In genomic region chr13:20721454-20722357, GRCh38 we compare ENCODE assay signal across 1 cellular context.
A peak's percentile ranks its signal among the peaks of the same experiment; 100 is the strongest.
TF ChIP-seq lines count a peak whose summit lies in the region.

No MANE protein-coding gene starts in this region.

TF ChIP-seq in H1, 55 proteins besides CTCF, POLR2A, EP300 and RAD21 (continued from another document):
- peak; percentile 35; the same call in 1 of the 2 replicates for TF ChIP-seq E2F6 (IDR thresholded peaks at IDR 0.05)
- no peak for TF ChIP-seq CHD1 (IDR thresholded peaks at IDR 0.05; ENCODE audit: low read depth, low read length)
- no peak for TF ChIP-seq NANOG (IDR thresholded peaks at IDR 0.05; ENCODE audit: insufficient read depth, low read depth, low read length, poor library complexity, severe bottlenecking)
- TF ChIP-seq BRCA1 (IDR thresholded peaks at IDR 0.05; ENCODE audit: low read depth, low read length), result no peak
- TF ChIP-seq NRF1 (IDR thresholded peaks at IDR 0.05; ENCODE audit: low read depth, low read length), result no peak
- no peak for TF ChIP-seq SP2 (IDR thresholded peaks at IDR 0.05; ENCODE audit: low read length)
- TF ChIP-seq CBX5 (IDR thresholded peaks at IDR 0.05; ENCODE audit: low read depth, low read length), result no peak
- TF ChIP-seq JUN (IDR thresholded peaks at IDR 0.05; ENCODE audit: low read depth, low read length), result no peak
- no peak for TF ChIP-seq SIN3A (conservative IDR thresholded peaks at IDR 0.05 in 1 of 2, IDR thresholded peaks at IDR 0.05 in 1 of 2; ENCODE audit: low read depth in 1 of 2, low read length in 2 of 2)
- no peak for TF ChIP-seq PHF8 (conservative IDR thresholded peaks at IDR 0.05; ENCODE audit: low read depth, low read length)
- no peak for TF ChIP-seq FOSL1 (IDR thresholded peaks at IDR 0.05; ENCODE audit: insufficient read depth, low read depth, low read length)
- TF ChIP-seq CREB1 (IDR thresholded peaks at IDR 0.05), result peak; percentile 75
- TF ChIP-seq HDAC6 (IDR thresholded peaks at IDR 0.05; ENCODE audit: low read depth, low read length), result no peak
- TF ChIP-seq CHD2 (IDR thresholded peaks at IDR 0.05; ENCODE audit: low read length), result no peak
- no peak for TF ChIP-seq ATF2 (IDR thresholded peaks at IDR 0.05; ENCODE audit: low read length)
- no peak for TF ChIP-seq CTBP2 (IDR thresholded peaks at IDR 0.05; ENCODE audit: borderline replicate concordance, insufficient read depth, insufficient read length, low read length)
- TF ChIP-seq SP4 (IDR thresholded peaks at IDR 0.05; ENCODE audit: low read length), result no peak
- no peak for TF ChIP-seq SIRT6 (IDR thresholded peaks at IDR 0.05; ENCODE audit: low read length)
- TF ChIP-seq RNF2 (IDR thresholded peaks at IDR 0.05; ENCODE audit: borderline replicate concordance, low read depth, low read length, missing control alignments, poor library complexity, severe bottlenecking), result peak; percentile 37
- TF ChIP-seq YY1 (IDR thresholded peaks at IDR 0.05; ENCODE audit: low read depth, low read length), result no peak
- TF ChIP-seq KDM1A (IDR thresholded peaks at IDR 0.05; ENCODE audit: borderline replicate concordance, low read length), result no peak
- TF ChIP-seq ZNF274 (IDR thresholded peaks at IDR 0.05; ENCODE audit: borderline replicate concordance, extremely low read depth, low read length), result no peak
- TF ChIP-seq TCF12 (IDR thresholded peaks at IDR 0.05; ENCODE audit: low read depth, low read length), result 0 out of 2 replicates have a peak, but pooled peaks have one; percentile 35
- 0 out of 2 replicates have a peak, but pooled peaks have one; percentile 10 for TF ChIP-seq GABPA (IDR thresholded peaks at IDR 0.05; ENCODE audit: borderline replicate concordance, insufficient read depth, low read length)
- TF ChIP-seq POLR2AphosphoS5 (IDR thresholded peaks at IDR 0.05; ENCODE audit: low read depth, low read length), result no peak
- TF ChIP-seq SAP30 (IDR thresholded peaks at IDR 0.05; ENCODE audit: insufficient read depth, insufficient replicate concordance, low read length), result no peak
- TF ChIP-seq ASH2L (IDR thresholded peaks at IDR 0.05; ENCODE audit: low read length), result peak; percentile 59
- TF ChIP-seq EGR1 (IDR thresholded peaks at IDR 0.05; ENCODE audit: borderline replicate concordance, low read depth, low read length), result no peak
- TF ChIP-seq ATF3 (IDR thresholded peaks at IDR 0.05; ENCODE audit: insufficient read depth, low read depth, low read length), result no peak
- TF ChIP-seq CEBPB (IDR thresholded peaks at IDR 0.05; ENCODE audit: low read depth, low read length), result no peak
- peak; percentile 41 for TF ChIP-seq MAX (IDR thresholded peaks at IDR 0.05)
- TF ChIP-seq TEAD4 (IDR thresholded peaks at IDR 0.05; ENCODE audit: low read depth, low read length), result no peak
- peak; percentile 41; the same call in 1 of the 2 replicates for TF ChIP-seq SUZ12 (IDR thresholded peaks at IDR 0.05; ENCODE audit: low read length)
- TF ChIP-seq RBBP5 (IDR thresholded peaks at IDR 0.05; ENCODE audit: borderline replicate concordance, low read depth, low read length), result peak; percentile 64; the same call in 1 of the 2 replicates
- no peak for TF ChIP-seq BACH1 (IDR thresholded peaks at IDR 0.05; ENCODE audit: low read length)
